ENCODE assay signal across 1 cellular context in genomic region chr6:143061597-143062385, GRCh38.
TF ChIP-seq lines count a peak whose summit lies in the region.

No MANE protein-coding gene starts in this region.

TF ChIP-seq in HepG2, 621 proteins besides CTCF, POLR2A, EP300 and RAD21 (continued from another document and continues in another):
- TF ChIP-seq, protein P1, sequence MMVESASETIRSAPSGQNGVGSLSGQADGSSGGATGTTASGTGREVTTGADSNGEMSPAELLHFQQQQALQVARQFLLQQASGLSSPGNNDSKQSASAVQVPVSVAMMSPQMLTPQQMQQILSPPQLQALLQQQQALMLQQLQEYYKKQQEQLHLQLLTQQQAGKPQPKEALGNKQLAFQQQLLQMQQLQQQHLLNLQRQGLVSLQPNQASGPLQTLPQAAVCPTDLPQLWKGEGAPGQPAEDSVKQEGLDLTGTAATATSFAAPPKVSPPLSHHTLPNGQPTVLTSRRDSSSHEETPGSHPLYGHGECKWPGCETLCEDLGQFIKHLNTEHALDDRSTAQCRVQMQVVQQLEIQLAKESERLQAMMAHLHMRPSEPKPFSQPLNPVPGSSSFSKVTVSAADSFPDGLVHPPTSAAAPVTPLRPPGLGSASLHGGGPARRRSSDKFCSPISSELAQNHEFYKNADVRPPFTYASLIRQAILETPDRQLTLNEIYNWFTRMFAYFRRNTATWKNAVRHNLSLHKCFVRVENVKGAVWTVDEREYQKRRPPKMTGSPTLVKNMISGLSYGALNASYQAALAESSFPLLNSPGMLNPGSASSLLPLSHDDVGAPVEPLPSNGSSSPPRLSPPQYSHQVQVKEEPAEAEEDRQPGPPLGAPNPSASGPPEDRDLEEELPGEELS (CRISPR knock-in tag; IDR thresholded peaks at IDR 0.05): peak; percentile 69; the same call in 1 of the 2 replicates
- peak; percentile 8; the same call in 1 of the 2 replicates for TF ChIP-seq HDAC1 (CRISPR knock-in tag; IDR thresholded peaks at IDR 0.05)
- TF ChIP-seq, protein P2, sequence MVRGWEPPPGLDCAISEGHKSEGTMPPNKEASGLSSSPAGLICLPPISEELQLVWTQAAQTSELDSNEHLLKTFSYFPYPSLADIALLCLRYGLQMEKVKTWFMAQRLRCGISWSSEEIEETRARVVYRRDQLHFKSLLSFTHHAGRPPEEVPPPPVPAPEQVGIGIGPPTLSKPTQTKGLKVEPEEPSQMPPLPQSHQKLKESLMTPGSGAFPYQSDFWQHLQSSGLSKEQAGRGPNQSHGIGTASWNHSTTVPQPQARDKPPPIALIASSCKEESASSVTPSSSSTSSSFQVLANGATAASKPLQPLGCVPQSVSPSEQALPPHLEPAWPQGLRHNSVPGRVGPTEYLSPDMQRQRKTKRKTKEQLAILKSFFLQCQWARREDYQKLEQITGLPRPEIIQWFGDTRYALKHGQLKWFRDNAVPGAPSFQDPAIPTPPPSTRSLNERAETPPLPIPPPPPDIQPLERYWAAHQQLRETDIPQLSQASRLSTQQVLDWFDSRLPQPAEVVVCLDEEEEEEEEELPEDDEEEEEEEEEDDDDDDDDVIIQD (CRISPR knock-in tag; IDR thresholded peaks at IDR 0.05; ENCODE audit: low read depth): 0 out of 2 replicates have a peak, but pooled peaks have one; percentile 15
- peak; percentile 78 for TF ChIP-seq FOXA3 (CRISPR knock-in tag; IDR thresholded peaks at IDR 0.05)
- TF ChIP-seq, protein P3, sequence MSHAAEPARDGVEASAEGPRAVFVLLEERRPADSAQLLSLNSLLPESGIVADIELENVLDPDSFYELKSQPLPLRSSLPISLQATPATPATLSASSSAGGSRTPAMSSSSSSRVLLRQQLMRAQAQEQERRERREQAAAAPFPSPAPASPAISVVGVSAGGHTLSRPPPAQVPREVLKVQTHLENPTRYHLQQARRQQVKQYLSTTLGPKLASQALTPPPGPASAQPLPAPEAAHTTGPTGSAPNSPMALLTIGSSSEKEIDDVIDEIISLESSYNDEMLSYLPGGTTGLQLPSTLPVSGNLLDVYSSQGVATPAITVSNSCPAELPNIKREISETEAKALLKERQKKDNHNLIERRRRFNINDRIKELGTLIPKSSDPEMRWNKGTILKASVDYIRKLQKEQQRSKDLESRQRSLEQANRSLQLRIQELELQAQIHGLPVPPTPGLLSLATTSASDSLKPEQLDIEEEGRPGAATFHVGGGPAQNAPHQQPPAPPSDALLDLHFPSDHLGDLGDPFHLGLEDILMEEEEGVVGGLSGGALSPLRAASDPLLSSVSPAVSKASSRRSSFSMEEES (CRISPR knock-in tag; IDR thresholded peaks at IDR 0.05): no peak
- TF ChIP-seq SOX13 (IDR thresholded peaks at IDR 0.05): no peak
- peak in 1 of 2 experiments; percentile 54; a peak in 2 of 4 replicates for TF ChIP-seq SOX13 (CRISPR knock-in tag; conservative IDR thresholded peaks at IDR 0.05 in 1 of 2, IDR thresholded peaks at IDR 0.05 in 1 of 2)
- TF ChIP-seq EHMT2 (IDR thresholded peaks at IDR 0.05; ENCODE audit: borderline replicate concordance, low read depth, low read length): 0 out of 2 replicates have a peak, but pooled peaks have one; percentile 37
- TF ChIP-seq ZNF33B (CRISPR knock-in tag; IDR thresholded peaks at IDR 0.05): no peak
- peak; percentile 82; the same call in 1 of the 2 replicates for TF ChIP-seq FOXJ3 (CRISPR knock-in tag; IDR thresholded peaks at IDR 0.05; ENCODE audit: borderline replicate concordance)
- peak; percentile 26; the same call in 1 of the 2 replicates for TF ChIP-seq FOXO1 (CRISPR knock-in tag; IDR thresholded peaks at IDR 0.05)
- TF ChIP-seq NFKBIZ (CRISPR knock-in tag; IDR thresholded peaks at IDR 0.05): no peak
- TF ChIP-seq, protein P4, sequence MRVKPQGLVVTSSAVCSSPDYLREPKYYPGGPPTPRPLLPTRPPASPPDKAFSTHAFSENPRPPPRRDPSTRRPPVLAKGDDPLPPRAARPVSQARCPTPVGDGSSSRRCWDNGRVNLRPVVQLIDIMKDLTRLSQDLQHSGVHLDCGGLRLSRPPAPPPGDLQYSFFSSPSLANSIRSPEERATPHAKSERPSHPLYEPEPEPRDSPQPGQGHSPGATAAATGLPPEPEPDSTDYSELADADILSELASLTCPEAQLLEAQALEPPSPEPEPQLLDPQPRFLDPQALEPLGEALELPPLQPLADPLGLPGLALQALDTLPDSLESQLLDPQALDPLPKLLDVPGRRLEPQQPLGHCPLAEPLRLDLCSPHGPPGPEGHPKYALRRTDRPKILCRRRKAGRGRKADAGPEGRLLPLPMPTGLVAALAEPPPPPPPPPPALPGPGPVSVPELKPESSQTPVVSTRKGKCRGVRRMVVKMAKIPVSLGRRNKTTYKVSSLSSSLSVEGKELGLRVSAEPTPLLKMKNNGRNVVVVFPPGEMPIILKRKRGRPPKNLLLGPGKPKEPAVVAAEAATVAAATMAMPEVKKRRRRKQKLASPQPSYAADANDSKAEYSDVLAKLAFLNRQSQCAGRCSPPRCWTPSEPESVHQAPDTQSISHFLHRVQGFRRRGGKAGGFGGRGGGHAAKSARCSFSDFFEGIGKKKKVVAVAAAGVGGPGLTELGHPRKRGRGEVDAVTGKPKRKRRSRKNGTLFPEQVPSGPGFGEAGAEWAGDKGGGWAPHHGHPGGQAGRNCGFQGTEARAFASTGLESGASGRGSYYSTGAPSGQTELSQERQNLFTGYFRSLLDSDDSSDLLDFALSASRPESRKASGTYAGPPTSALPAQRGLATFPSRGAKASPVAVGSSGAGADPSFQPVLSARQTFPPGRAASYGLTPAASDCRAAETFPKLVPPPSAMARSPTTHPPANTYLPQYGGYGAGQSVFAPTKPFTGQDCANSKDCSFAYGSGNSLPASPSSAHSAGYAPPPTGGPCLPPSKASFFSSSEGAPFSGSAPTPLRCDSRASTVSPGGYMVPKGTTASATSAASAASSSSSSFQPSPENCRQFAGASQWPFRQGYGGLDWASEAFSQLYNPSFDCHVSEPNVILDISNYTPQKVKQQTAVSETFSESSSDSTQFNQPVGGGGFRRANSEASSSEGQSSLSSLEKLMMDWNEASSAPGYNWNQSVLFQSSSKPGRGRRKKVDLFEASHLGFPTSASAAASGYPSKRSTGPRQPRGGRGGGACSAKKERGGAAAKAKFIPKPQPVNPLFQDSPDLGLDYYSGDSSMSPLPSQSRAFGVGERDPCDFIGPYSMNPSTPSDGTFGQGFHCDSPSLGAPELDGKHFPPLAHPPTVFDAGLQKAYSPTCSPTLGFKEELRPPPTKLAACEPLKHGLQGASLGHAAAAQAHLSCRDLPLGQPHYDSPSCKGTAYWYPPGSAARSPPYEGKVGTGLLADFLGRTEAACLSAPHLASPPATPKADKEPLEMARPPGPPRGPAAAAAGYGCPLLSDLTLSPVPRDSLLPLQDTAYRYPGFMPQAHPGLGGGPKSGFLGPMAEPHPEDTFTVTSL (CRISPR knock-in tag; IDR thresholded peaks at IDR 0.05; ENCODE audit: borderline replicate concordance): peak; percentile 61; the same call in 1 of the 2 replicates
- TF ChIP-seq ARHGAP35 (CRISPR knock-in tag; IDR thresholded peaks at IDR 0.05; ENCODE audit: borderline replicate concordance): no peak
- no peak for TF ChIP-seq PRPF4 (IDR thresholded peaks at IDR 0.05; ENCODE audit: low read depth, low read length, poor library complexity, severe bottlenecking)
- TF ChIP-seq CSRNP1 (CRISPR knock-in tag; IDR thresholded peaks at IDR 0.05): 0 out of 2 replicates have a peak, but pooled peaks have one; percentile 7
- TF ChIP-seq NFIC (IDR thresholded peaks at IDR 0.05; ENCODE audit: low read length): peak; percentile 69
- no peak for TF ChIP-seq NBN (conservative IDR thresholded peaks at IDR 0.05)
- no peak for TF ChIP-seq ZBTB44 (CRISPR knock-in tag; IDR thresholded peaks at IDR 0.05)
- peak; percentile 79 for TF ChIP-seq RXRB (CRISPR knock-in tag; IDR thresholded peaks at IDR 0.05; ENCODE audit: borderline replicate concordance)
- peak; percentile 91 for TF ChIP-seq HNF1A (IDR thresholded peaks at IDR 0.05; ENCODE audit: low read depth)
- peak; percentile 91 for TF ChIP-seq HNF1A (CRISPR knock-in tag; IDR thresholded peaks at IDR 0.05; ENCODE audit: borderline replicate concordance)
- TF ChIP-seq, protein P5, sequence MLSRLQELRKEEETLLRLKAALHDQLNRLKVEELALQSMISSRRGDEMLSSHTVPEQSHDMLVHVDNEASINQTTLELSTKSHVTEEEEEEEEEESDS (CRISPR knock-in tag; IDR thresholded peaks at IDR 0.05; ENCODE audit: borderline replicate concordance): 0 out of 2 replicates have a peak, but pooled peaks have one; percentile 36
- TF ChIP-seq MXI1 (IDR thresholded peaks at IDR 0.05; ENCODE audit: borderline replicate concordance, low read depth, low read length): no peak
- TF ChIP-seq NFKB2 (CRISPR knock-in tag; IDR thresholded peaks at IDR 0.05; ENCODE audit: borderline replicate concordance): no peak
- peak; percentile 23; the same call in 1 of the 2 replicates for TF ChIP-seq ZBTB34 (CRISPR knock-in tag; IDR thresholded peaks at IDR 0.05)
- TF ChIP-seq ARID5B (CRISPR knock-in tag; IDR thresholded peaks at IDR 0.05): peak; percentile 67
